Comparison of ENCODE assay signal across 10 cellular contexts in genomic region chr4:168560184-168560834, GRCh38.
DNase-seq lines count a peak whose midpoint lies in the region; ATAC-seq and TF ChIP-seq lines count a peak whose summit lies in the region.
"Had no signal": no experiment of that assay in that cellular context is flagged by ENCODE, and none has a peak within 500 bp of the region (broad histone marks: within the 10 kb centered on the region; RNA-seq: fewer than 3 reads in every experiment).

No MANE protein-coding gene starts in this region.

- H3K4me3 ChIP-seq in AG04450 (ENCODE audit: low read depth, low read length) = no peak overlapping the region

- ATAC-seq in left colon (peak; percentile 59), HG02870 (IDR thresholded peaks at IDR 0.05; ENCODE audit: unreplicated experiment) (no peak)

- H3K27ac ChIP-seq in AG04450 (ENCODE audit: low read depth, low read length) = no peak overlapping the region
- H3K27ac ChIP-seq: neutrophil had no signal

- H3K9me3 ChIP-seq in AG04450 (ENCODE audit: control insufficient read depth, insufficient read depth, low read length) = no peaks in the 10 kb centered on the region
- H3K9me3 ChIP-seq: neutrophil had no signal

- no peak for TF ChIP-seq CTCF in AG04450 (IDR thresholded peaks at IDR 0.05; ENCODE audit: low read depth, low read length)

- no peaks in the 10 kb centered on the region for H3K27me3 ChIP-seq in AG04450 (ENCODE audit: control insufficient read depth, insufficient read depth, low read length)
- H3K27me3 ChIP-seq: neutrophil had no signal

- peak; percentile 29 for DNase-seq in AG04450 (ENCODE audit: low read depth, low spot score)
- peak; percentile 59 for DNase-seq in LHCN-M2 (ENCODE audit: low read depth)
- peak; percentile 18 for DNase-seq in amniotic stem cell (lab: John Stamatoyannopoulos, UW)
- DNase-seq in left colon = no peak
- DNase-seq in NCI-H2227 (lab: John Stamatoyannopoulos, UW; ENCODE audit: unreplicated experiment) = no peak
- no peak for DNase-seq in activated CD4-positive, alpha-beta T cell treated with anti-CD3 and anti-CD28 coated beads, Interleukin-2, amount 50 U/mL, for 4 hours
- no peak for DNase-seq in cortex of kidney (lab: John Stamatoyannopoulos, UW)
- DNase-seq: activated naive CD8-positive, alpha-beta T cell treated with anti-CD3 and anti-CD28 coated beads for 36 hours had no signal

- intact Hi-C loops in left colon (cut with DNase I, micrococcal nuclease) = no loop called here

- POLR2A ChIA-PET in AG04450 (lab: Yijun Ruan, JAX) = no interaction called here

- CTCF ChIA-PET in AG04450 (lab: Charles Lee) = interaction anchor here (1.0 to 1.5 kb wide), 3 partner anchors 25 to 376 kb away, joined by 3 to 8 read pairs (median 3); no protein-coding TSS in a partner anchor

Comparison
In these comparisons a context has a peak if more than half of its experiments do, and no peak if none do; other contexts are left out.
1. DNase-seq: peak in AG04450 (single experiment), LHCN-M2 (single experiment) and amniotic stem cell (single experiment); none in left colon (0 of 2), NCI-H2227 (single experiment), activated CD4-positive, alpha-beta T cell treated with anti-CD3 and anti-CD28 coated beads, Interleukin-2, amount 50 U/mL, for 4 hours (0 of 2) and cortex of kidney (single experiment).